Comparison of ENCODE assay signal across 8 cellular contexts in genomic region chr13:111440492-111440891, GRCh38.
DNase-seq lines count a peak whose midpoint lies in the region; ATAC-seq, FAIRE-seq and TF ChIP-seq lines count a peak whose summit lies in the region.
"Not testable (repeated sequence)": the region's sequence is repeated elsewhere in the genome, so short reads cannot be mapped to it uniquely, and the experiment has no call there.

No MANE protein-coding gene starts in this region.

- not testable (repeated sequence) for H3K36me3 ChIP-seq in A673 (ENCODE audit: insufficient read depth, low read length, poor library complexity, severe bottlenecking); H1 (ENCODE audit: control insufficient read depth in 2 of 4, insufficient read depth in 4 of 4, low read length in 3 of 4); mesendoderm (ENCODE audit: control insufficient read depth, insufficient read depth, low read length)

- ATAC-seq in activated T-cell treated with anti-CD3 and anti-CD28 coated beads, Interleukin-2, amount 50 U/mL, for 72 hours (replicated peaks in 1 of 2), result not testable (repeated sequence)

- not testable (repeated sequence) for H3T11ph ChIP-seq in H9 (ENCODE audit: low read length)

- H3K14ac ChIP-seq in H9 (ENCODE audit: insufficient read depth, low read length); H1 (ENCODE audit: insufficient read length): not testable (repeated sequence)

- H4K20me1 ChIP-seq in H9 (ENCODE audit: control insufficient read depth, insufficient read depth, insufficient read length); H1 (replicated peaks in 1 of 2; ENCODE audit: control insufficient read depth in 1 of 2, insufficient read depth in 2 of 2, low read length in 2 of 2): not testable (repeated sequence)

- H3K27ac ChIP-seq in A673 (ENCODE audit: low read depth, low read length, poor library complexity, severe bottlenecking); H9 (ENCODE audit: insufficient read length, low read depth, low read length); RWPE1; H1 (ENCODE audit: low read depth, low read length); mesendoderm (ENCODE audit: low read depth, low read length): not testable (repeated sequence)

- not testable (repeated sequence) for H3K79me1 ChIP-seq in H9 (ENCODE audit: insufficient read depth, low read depth, low read length, poor library complexity, severe bottlenecking); H1 (ENCODE audit: low read depth, low read length); mesendoderm (ENCODE audit: low read length)

- H3K27me3 Mint-ChIP-seq in H9 (ENCODE audit: low read depth), result peaks cover 19% of the 10 kb centered on the region
- not testable (repeated sequence) for H3K27me3 Mint-ChIP-seq in activated T-cell treated with anti-CD3 and anti-CD28 coated beads, Interleukin-2, amount 50 U/mL, for 72 hours (ENCODE audit: low read depth)

- H2BK120ac ChIP-seq in H9 (ENCODE audit: low read depth, low read length, poor library complexity, severe bottlenecking); H1 (replicated peaks; ENCODE audit: low read depth, low read length); mesendoderm (ENCODE audit: low read depth, low read length): not testable (repeated sequence)

- H4K8ac ChIP-seq in H9 (replicated peaks; ENCODE audit: insufficient read length, low read depth, low read length); H1 (ENCODE audit: extremely low read depth, insufficient read depth, low read length); mesendoderm (ENCODE audit: low read depth, low read length): not testable (repeated sequence)

- TF ChIP-seq CTCF in A673 (conservative IDR thresholded peaks at IDR 0.05; ENCODE audit: low read depth, low read length), result peak; percentile 58
- TF ChIP-seq CTCF in GM10248 (IDR thresholded peaks at IDR 0.05; ENCODE audit: control extremely low read depth, extremely low read depth, low read depth, missing control alignments), result peak; percentile 53
- TF ChIP-seq CTCF in H9 (conservative IDR thresholded peaks at IDR 0.05), result peak; percentile 56
- TF ChIP-seq CTCF in RWPE1 (conservative IDR thresholded peaks at IDR 0.05; ENCODE audit: low read depth), result 0 out of 2 replicates have a peak, but pooled peaks have one; percentile 10
- TF ChIP-seq CTCF in H1 (IDR thresholded peaks at IDR 0.05; ENCODE audit: control extremely low read depth in 1 of 3, insufficient read depth in 1 of 3, low read depth in 1 of 3, low read length in 3 of 3), result peak in 2 of 3 experiments; percentile 39 to 45; a peak in 3 of 4 replicates

- not testable (repeated sequence) for H3K4me3 ChIP-seq in A673 (ENCODE audit: low read depth, low read length, poor library complexity, severe bottlenecking); H1 (ENCODE audit: extremely low read depth in 1 of 4, insufficient read depth in 2 of 4, low read depth in 3 of 4, low read length in 4 of 4); mesendoderm (ENCODE audit: low read length)

- H3K18ac ChIP-seq in H9 (ENCODE audit: insufficient read length, low read depth, low read length); H1 (ENCODE audit: extremely low read depth, low read length); mesendoderm (ENCODE audit: low read length): not testable (repeated sequence)

- H3K56ac ChIP-seq in H9 (ENCODE audit: insufficient read length, low read depth, low read length); H1 (replicated peaks; ENCODE audit: insufficient read length, low read depth, low read length); mesendoderm (ENCODE audit: low read length): not testable (repeated sequence)

- POLR2A ChIA-PET in A673 (lab: Charles Lee; ENCODE audit: low non-redundant PET); GM10248 (lab: Yijun Ruan, JAX); RWPE1 (lab: Yijun Ruan, JAX; ENCODE audit: low non-redundant PET); H1 (lab: Charles Lee; ENCODE audit: partially characterized antibody): not testable (repeated sequence)

- not testable (repeated sequence) for H4K5ac ChIP-seq in H9 (ENCODE audit: insufficient read length, low read depth, low read length); H1 (ENCODE audit: insufficient read length, low read depth, low read length); mesendoderm (ENCODE audit: low read length)

- H2BK15ac ChIP-seq in H9 (ENCODE audit: low read depth, low read length); H1 (ENCODE audit: low read length); mesendoderm (replicated peaks; ENCODE audit: low read depth): not testable (repeated sequence)

- H3K9me3 Mint-ChIP-seq in H9; activated T-cell treated with anti-CD3 and anti-CD28 coated beads, Interleukin-2, amount 50 U/mL, for 72 hours: not testable (repeated sequence)

- not testable (repeated sequence) for H3K4me2 ChIP-seq in H9 (ENCODE audit: insufficient read depth, insufficient read length, low read length); H1 (ENCODE audit: insufficient read depth in 1 of 2, low read depth in 2 of 2, low read length in 2 of 2); mesendoderm (ENCODE audit: low read length)

- BruUV-seq in A673 (replicated peaks; lab: Mats Ljungman, UMichigan), result not testable (repeated sequence)

- not testable (repeated sequence) for H3K4me3 Mint-ChIP-seq in H9; activated T-cell treated with anti-CD3 and anti-CD28 coated beads, Interleukin-2, amount 50 U/mL, for 72 hours

- no CpG with 5 or more reads among the region's 1 CpG for WGBS in H9 (ENCODE audit: extremely low coverage, insufficient read length, low lambda C conversion rate)
- WGBS in H1 (ENCODE audit: extremely low coverage in 1 of 2, insufficient coverage in 1 of 2, insufficient read length in 1 of 2, insufficient replicate concordance in 2 of 2, low coverage in 1 of 2, low lambda C conversion rate in 2 of 2, missing lambda C conversion rate in 1 of 2), 2 experiments, result 100% methylated on average over 1 of the region's 1 CpG; no CpG with 5 or more reads in 1 of the 2 experiments
- no CpG with 5 or more reads among the region's 1 CpG for WGBS in mesendoderm (ENCODE audit: extremely low coverage, insufficient coverage, low lambda C conversion rate)

- H3K4me1 Mint-ChIP-seq in H9; activated T-cell treated with anti-CD3 and anti-CD28 coated beads, Interleukin-2, amount 50 U/mL, for 72 hours (ENCODE audit: low read depth): not testable (repeated sequence)

- H3K4ac ChIP-seq in H9 (ENCODE audit: low read depth, low read length); H1 (replicated peaks; ENCODE audit: insufficient read length, low read depth, low read length); mesendoderm (ENCODE audit: low read depth, low read length): not testable (repeated sequence)

- FAIRE-seq in H1 (lab: Jason Lieb, UNC), result not testable (repeated sequence)

- H2BK5ac ChIP-seq in H9 (ENCODE audit: insufficient read length, low read length); H1 (ENCODE audit: low read depth, low read length); mesendoderm (ENCODE audit: low read length): not testable (repeated sequence)

- not testable (repeated sequence) for H3K23me2 ChIP-seq in H9 (ENCODE audit: insufficient read length, low read depth, low read length, poor library complexity, severe bottlenecking); H1 (ENCODE audit: low read depth, low read length)

- not testable (repeated sequence) for H3K23ac ChIP-seq in H9 (ENCODE audit: insufficient read length, low read depth, low read length); H1 (ENCODE audit: insufficient read length); mesendoderm (ENCODE audit: low read length)

- 0 out of 4 replicates have a peak, but pooled peaks of 1 of the 2 experiments have one; percentile 11 for TF ChIP-seq RAD21 in H1 (IDR thresholded peaks at IDR 0.05 in 1 of 2, conservative IDR thresholded peaks at IDR 0.05 in 1 of 2; ENCODE audit: low read depth in 2 of 2, low read length in 2 of 2)

- intact Hi-C loops in A673 (cut with micrococcal nuclease; ENCODE audit: unreplicated experiment), result not testable (repeated sequence)

- not testable (repeated sequence) for H3K9ac ChIP-seq in H9 (ENCODE audit: extremely low read depth, insufficient read length, low read length); H1 (replicated peaks in 1 of 4; ENCODE audit: extremely low read depth in 1 of 4, low read depth in 3 of 4, low read length in 3 of 4); mesendoderm (ENCODE audit: low read length)

- H3K9me3 ChIP-seq in A673 (ENCODE audit: low read depth, low read length, poor library complexity, severe bottlenecking); H9 (ENCODE audit: control insufficient read depth, low read depth, low read length); H1 (ENCODE audit: insufficient read depth in 2 of 2, low read depth in 1 of 2, low read length in 1 of 2): not testable (repeated sequence)

- H4K91ac ChIP-seq in H9 (ENCODE audit: insufficient read length, low read depth, low read length); H1 (replicated peaks; ENCODE audit: insufficient read length, low read length): not testable (repeated sequence)

- H3K27me3 ChIP-seq in A673 (replicated peaks; ENCODE audit: insufficient read depth, low read depth, low read length, poor library complexity), result peaks cover 14% of the 10 kb centered on the region
- not testable (repeated sequence) for H3K27me3 ChIP-seq in H9 (ENCODE audit: insufficient read depth, low read length); H1 (replicated peaks in 1 of 4; ENCODE audit: control insufficient read depth in 3 of 4, extremely low read depth in 1 of 4, insufficient read depth in 3 of 4, low read length in 3 of 4); mesendoderm (ENCODE audit: insufficient read depth, low read length, poor library complexity)

- TF ChIP-seq EP300 in H1 (IDR thresholded peaks at IDR 0.05; ENCODE audit: borderline replicate concordance in 1 of 2, low read depth in 2 of 2, low read length in 2 of 2), result not testable (repeated sequence)

- not testable (repeated sequence) for H3K4me1 ChIP-seq in A673 (ENCODE audit: insufficient read depth, low read length, poor library complexity, severe bottlenecking); H9 (ENCODE audit: insufficient read depth, low read length); H1 (replicated peaks in 1 of 4; ENCODE audit: control insufficient read depth in 3 of 4, insufficient read depth in 4 of 4, low read length in 3 of 4); mesendoderm (ENCODE audit: control insufficient read depth, low read depth, low read length)

- TF ChIP-seq POLR2A in H1 (IDR thresholded peaks at IDR 0.05; ENCODE audit: control extremely low read depth in 1 of 2, low read depth in 2 of 2, low read length in 2 of 2), result not testable (repeated sequence)

- not testable (repeated sequence) for H2BK20ac ChIP-seq in H9 (ENCODE audit: low read depth, low read length, poor library complexity, severe bottlenecking); H1 (ENCODE audit: low read length)

- not testable (repeated sequence) for DNase-seq in A673 (ENCODE audit: low spot score); GM10248 (ENCODE audit: extremely low spot score); H9; RWPE1 (ENCODE audit: low spot score); H1 (ENCODE audit: low read depth in 1 of 2, low spot score in 2 of 2)
- peak; percentile 23 for DNase-seq in NCI-H1436 (lab: John Stamatoyannopoulos, UW)
- peak; percentile 10 to 11 for DNase-seq in activated T-cell treated with anti-CD3 and anti-CD28 coated beads, Interleukin-2, amount 50 U/mL, for 72 hours
- peak; percentile 27 for DNase-seq in mesendoderm

- CTCF ChIA-PET in A673 (lab: Charles Lee) (interaction anchor here (0.6 to 1.0 kb wide), 2 partner anchors 373 to 607 kb away, joined by 4 to 6 read pairs; no protein-coding TSS in a partner anchor), GM10248 (lab: Yijun Ruan, JAX) (interaction anchor here (0.9 to 5.0 kb wide), 3 partner anchors 12 to 373 kb away, joined by 3 to 28 read pairs (median 14); no protein-coding TSS in a partner anchor), RWPE1 (lab: Yijun Ruan, JAX) (interaction anchor here (0.6 to 0.7 kb wide), 2 partner anchors 63 to 106 kb away, joined by 3 to 4 read pairs; no protein-coding TSS in a partner anchor), H1 (lab: Charles Lee; ENCODE audit: partially characterized antibody) (interaction anchor here (0.6 to 9.6 kb wide), 18 partner anchors 9 to 185 kb away, joined by 3 to 97 read pairs (median 4); no protein-coding TSS in a partner anchor)

- H2AK5ac ChIP-seq in H9 (ENCODE audit: insufficient read length, low read length); H1 (ENCODE audit: low read depth, low read length); mesendoderm (ENCODE audit: low read length): not testable (repeated sequence)

- not testable (repeated sequence) for H3K27ac Mint-ChIP-seq in H9; activated T-cell treated with anti-CD3 and anti-CD28 coated beads, Interleukin-2, amount 50 U/mL, for 72 hours

- not testable (repeated sequence) for H3K79me2 ChIP-seq in H9 (ENCODE audit: insufficient read depth, low read length); H1 (ENCODE audit: control insufficient read depth in 1 of 2, insufficient read depth in 2 of 2, low read length in 2 of 2); mesendoderm (ENCODE audit: control insufficient read depth, insufficient read depth, low read length)

- H3K36me3 Mint-ChIP-seq in H9 (ENCODE audit: insufficient read depth in 1 of 3, low read depth in 3 of 3); activated T-cell treated with anti-CD3 and anti-CD28 coated beads, Interleukin-2, amount 50 U/mL, for 72 hours (ENCODE audit: insufficient read depth in 2 of 2): not testable (repeated sequence)

- not testable (repeated sequence) for H2BK12ac ChIP-seq in H9 (ENCODE audit: insufficient read length, low read depth, low read length); H1 (ENCODE audit: low read depth, low read length)

- not testable (repeated sequence) for H2AFZ ChIP-seq in H9 (ENCODE audit: low read length); H1 (ENCODE audit: low read length)
